In the genomic region with DNA sequence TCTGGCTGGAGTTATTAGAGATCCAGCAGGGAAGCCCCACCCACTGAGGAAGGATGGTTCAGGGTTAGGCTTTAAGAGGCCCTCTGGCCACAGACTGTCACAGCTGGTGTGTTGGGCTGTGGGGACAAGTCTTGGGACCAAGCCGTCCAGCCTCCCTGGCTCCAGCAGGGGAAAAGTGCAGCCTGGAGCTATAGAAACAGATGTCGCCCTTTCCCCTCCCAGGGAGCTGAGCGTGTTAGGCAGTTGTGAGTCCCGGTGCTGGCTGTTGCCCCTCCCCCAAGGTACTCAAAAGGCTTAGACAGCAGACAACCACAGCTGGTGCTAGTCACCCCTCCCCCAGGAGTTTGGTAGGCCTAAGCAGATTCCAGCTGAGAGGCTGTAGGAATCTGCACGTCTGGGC, we compare ENCODE assay signal across 22 cellular contexts.
DNase-seq lines count a peak whose midpoint lies in the region; ATAC-seq and TF ChIP-seq lines count a peak whose summit lies in the region.
"Had no signal": no experiment of that assay in that cellular context is flagged by ENCODE, and none has a peak within 500 bp of the region (broad histone marks: within the 10 kb centered on the region; RNA-seq: fewer than 3 reads in every experiment).

No MANE protein-coding gene starts in this region.

- no peaks in the 10 kb centered on the region for H3K27me3 ChIP-seq in HUES64 (ENCODE audit: insufficient read depth, low read length)
- H3K27me3 ChIP-seq in WERI-Rb-1 (ENCODE audit: insufficient read depth, low read depth, severe bottlenecking) = no peaks in the 10 kb centered on the region
- no peaks in the 10 kb centered on the region for H3K27me3 ChIP-seq in mesenchymal stem cell (ENCODE audit: control insufficient read depth in 1 of 2, insufficient read depth in 1 of 2, low read length in 2 of 2)
- no peaks in the 10 kb centered on the region for H3K27me3 ChIP-seq in CD8-positive, alpha-beta T cell (ENCODE audit: insufficient read depth, low read length)
- H3K27me3 ChIP-seq: body of pancreas, esophagus squamous epithelium, tibial artery had no signal

- H3K9me3 ChIP-seq in HUES64 (ENCODE audit: insufficient read depth, low read depth, low read length) = no peaks in the 10 kb centered on the region; the same call in 1 of the 2 replicates
- H3K9me3 ChIP-seq in WERI-Rb-1 (ENCODE audit: severe bottlenecking) = peaks cover 9% of the 10 kb centered on the region
- H3K9me3 ChIP-seq in mesenchymal stem cell (ENCODE audit: control insufficient read depth, low read length) = peaks cover 33% of the 10 kb centered on the region
- H3K9me3 ChIP-seq in CD8-positive, alpha-beta T cell (ENCODE audit: low read length) = no peaks in the 10 kb centered on the region

- H3K36me3 Mint-ChIP-seq in CD8-positive, alpha-beta T cell = no peaks in the 10 kb centered on the region
- no peaks in the 10 kb centered on the region for H3K36me3 Mint-ChIP-seq in stimulated activated memory B cell treated with anti-CD40 and anti-IgM and Interleukin-4, amounts not matched to agents 10 μg/mL and 1 μg/mL and 100 μg/mL, for 72 hours
- H3K36me3 Mint-ChIP-seq: activated naive CD8-positive, alpha-beta T cell treated with anti-CD3 and anti-CD28 coated beads for 36 hours had no signal

- WGBS in HUES64 = 34% methylated on average over 5 of the region's 5 CpGs
- 19% methylated on average over 5 of the region's 5 CpGs for WGBS in mesenchymal stem cell

- no peak overlapping the region for H4K91ac ChIP-seq in mesenchymal stem cell (ENCODE audit: low read length)

- H3K23ac ChIP-seq in mesenchymal stem cell (ENCODE audit: low read length in 2 of 2) = no peak overlapping the region

- DNase-seq in DMS 273 (lab: John Stamatoyannopoulos, UW; ENCODE audit: unreplicated experiment) (peak; percentile 96), WERI-Rb-1 (peak; percentile 84), mesenchymal stem cell (peak; percentile 4), amniotic stem cell (lab: John Stamatoyannopoulos, UW) (no peak)
- DNase-seq in CD8-positive, alpha-beta T cell = no peak
- DNase-seq: activated CD4-positive, alpha-beta T cell treated with anti-CD3 and anti-CD28 coated beads for 48 hours; activated naive CD8-positive, alpha-beta T cell treated with anti-CD3 and anti-CD28 coated beads for 36 hours; body of pancreas; DMS79 treated with DMSO at 0.1 percent for 48 hours; effector memory CD4-positive, alpha-beta T cell; esophagus squamous epithelium; left ventricle myocardium inferior; NCI-H1436 treated with DMSO at 0.1 percent for 48 hours; NCI-H446 treated with DMSO at 0.1 percent for 48 hours; stimulated activated CD4-positive, alpha-beta T cell treated with anti-CD3 and anti-CD28 coated beads, Interleukin-2, amount 100 ng/mL, for 48 hours; stimulated activated naive CD8-positive, alpha-beta T cell treated with anti-CD3 and anti-CD28 coated beads, Interleukin-15, Interleukin-2, amounts not matched to agents 100 U/mL and 50 U/mL, for 24 hours; tibial artery had no signal

- H2BK12ac ChIP-seq in mesenchymal stem cell (ENCODE audit: low read length in 2 of 2) = no peak overlapping the region

- H3K9ac ChIP-seq in HUES64 (ENCODE audit: low read depth, low read length) = 0 out of 2 replicates have a peak overlapping the region, but pooled peaks have one; percentile 19
- H3K9ac ChIP-seq in mesenchymal stem cell (ENCODE audit: low read length) = no peak overlapping the region

- no peak overlapping the region for H3K4me3 ChIP-seq in HUES64 (ENCODE audit: low read length)
- H3K4me3 ChIP-seq in WERI-Rb-1 (ENCODE audit: low read depth, low read length) = no peak overlapping the region
- H3K4me3 ChIP-seq in mesenchymal stem cell (ENCODE audit: insufficient read depth in 1 of 2, low read depth in 1 of 2, low read length in 2 of 2) = no peak overlapping the region
- no peak overlapping the region for H3K4me3 ChIP-seq in CD8-positive, alpha-beta T cell (ENCODE audit: low read depth, low read length)
- H3K4me3 ChIP-seq: body of pancreas, esophagus squamous epithelium, left ventricle myocardium inferior, tibial artery had no signal

- ATAC-seq in CD8-positive, alpha-beta T cell = no peak
- no peak for ATAC-seq in stimulated activated memory B cell treated with anti-CD40 and anti-IgM and Interleukin-4, amounts not matched to agents 10 μg/mL and 1 μg/mL and 100 μg/mL, for 72 hours
- ATAC-seq in GM21576 (IDR thresholded peaks at IDR 0.05; ENCODE audit: unreplicated experiment) = no peak
- ATAC-seq: activated T-helper 17 cell treated with anti-CD3 and anti-CD28 coated beads, Interleukin-2, amount 50 U/mL, for 72 hours; body of pancreas; stimulated activated naive CD8-positive, alpha-beta T cell treated with anti-CD3 and anti-CD28 coated beads, Interleukin-15, Interleukin-2, amounts not matched to agents 100 U/mL and 50 U/mL, for 24 hours had no signal

- POLR2A ChIA-PET in CD8-positive, alpha-beta T cell (lab: Charles Lee) = no interaction called here

- H3K9me3 Mint-ChIP-seq in CD8-positive, alpha-beta T cell = peaks cover 6% of the 10 kb centered on the region
- peaks cover 35% of the 10 kb centered on the region for H3K9me3 Mint-ChIP-seq in stimulated activated memory B cell treated with anti-CD40 and anti-IgM and Interleukin-4, amounts not matched to agents 10 μg/mL and 1 μg/mL and 100 μg/mL, for 72 hours

- no peak overlapping the region for H2BK15ac ChIP-seq in mesenchymal stem cell (ENCODE audit: low read depth, poor library complexity, severe bottlenecking)

- H3K27ac ChIP-seq in HUES64 (ENCODE audit: low read depth, low read length) (no peak overlapping the region), WERI-Rb-1 (no peak overlapping the region; the same call in 1 of the 2 replicates), mesenchymal stem cell (ENCODE audit: low read length, poor library complexity, severe bottlenecking) (no peak overlapping the region)
- H3K27ac ChIP-seq in CD8-positive, alpha-beta T cell (ENCODE audit: low read depth, low read length) = no peak overlapping the region
- H3K27ac ChIP-seq: body of pancreas, esophagus squamous epithelium, left ventricle myocardium inferior, tibial artery had no signal

- intact Hi-C loops in CD8-positive, alpha-beta T cell (cut with DNase I, micrococcal nuclease) = no loop called here

- no peak overlapping the region for H3K4me3 Mint-ChIP-seq in CD8-positive, alpha-beta T cell
- no peak overlapping the region for H3K4me3 Mint-ChIP-seq in stimulated activated memory B cell treated with anti-CD40 and anti-IgM and Interleukin-4, amounts not matched to agents 10 μg/mL and 1 μg/mL and 100 μg/mL, for 72 hours
- H3K4me3 Mint-ChIP-seq: activated naive CD8-positive, alpha-beta T cell treated with anti-CD3 and anti-CD28 coated beads for 36 hours; activated T-helper 17 cell treated with anti-CD3 and anti-CD28 coated beads, Interleukin-2, amount 50 U/mL, for 72 hours had no signal

- peaks cover 2% of the 10 kb centered on the region for H3K27me3 Mint-ChIP-seq in CD8-positive, alpha-beta T cell (ENCODE audit: low read depth)
- peaks cover 14% of the 10 kb centered on the region for H3K27me3 Mint-ChIP-seq in stimulated activated memory B cell treated with anti-CD40 and anti-IgM and Interleukin-4, amounts not matched to agents 10 μg/mL and 1 μg/mL and 100 μg/mL, for 72 hours
- H3K27me3 Mint-ChIP-seq: activated naive CD8-positive, alpha-beta T cell treated with anti-CD3 and anti-CD28 coated beads for 36 hours; progenitor cell of endocrine pancreas had no signal

- no peak overlapping the region for H2AK5ac ChIP-seq in mesenchymal stem cell (ENCODE audit: low read length, severe bottlenecking)

- H3K79me1 ChIP-seq in mesenchymal stem cell (replicated peaks; ENCODE audit: low read length, poor library complexity, severe bottlenecking) = no peaks in the 10 kb centered on the region

- H3K4ac ChIP-seq in mesenchymal stem cell (ENCODE audit: low read depth in 1 of 2, low read length in 2 of 2) = no peak overlapping the region

- H3K36me3 ChIP-seq in HUES64 (ENCODE audit: insufficient read depth, low read length) (no peaks in the 10 kb centered on the region), WERI-Rb-1 (no peaks in the 10 kb centered on the region), mesenchymal stem cell (ENCODE audit: control insufficient read depth in 1 of 2, insufficient read depth in 2 of 2, low read depth in 1 of 2, low read length in 2 of 2) (no peaks in the 10 kb centered on the region)
- no peaks in the 10 kb centered on the region for H3K36me3 ChIP-seq in CD8-positive, alpha-beta T cell (ENCODE audit: insufficient read depth, low read length)
- H3K36me3 ChIP-seq: esophagus squamous epithelium, left ventricle myocardium inferior, tibial artery had no signal

- no peaks in the 10 kb centered on the region; the same call in 1 of the 2 replicates for H3K4me1 ChIP-seq in HUES64 (ENCODE audit: insufficient read depth, low read length)
- H3K4me1 ChIP-seq in mesenchymal stem cell (ENCODE audit: control insufficient read depth, insufficient read depth, low read depth, low read length) = no peaks in the 10 kb centered on the region
- no peaks in the 10 kb centered on the region for H3K4me1 ChIP-seq in CD8-positive, alpha-beta T cell (ENCODE audit: insufficient read depth, low read length)
- H3K4me1 ChIP-seq: body of pancreas, esophagus squamous epithelium, left ventricle myocardium inferior, tibial artery had no signal

- H2BK5ac ChIP-seq in mesenchymal stem cell (ENCODE audit: low read depth, low read length, poor library complexity, severe bottlenecking) = no peak overlapping the region

- H3K18ac ChIP-seq in mesenchymal stem cell (ENCODE audit: low read depth in 1 of 2, low read length in 2 of 2) = no peak overlapping the region

- H3K4me2 ChIP-seq in mesenchymal stem cell (ENCODE audit: low read length, poor library complexity, severe bottlenecking) = no peak overlapping the region

- TF ChIP-seq CTCF in WERI-Rb-1 (IDR thresholded peaks at IDR 0.05; ENCODE audit: low read depth, low read length) = 0 out of 2 replicates have a peak, but pooled peaks have one; percentile 6
- no peak for TF ChIP-seq CTCF in CD8-positive, alpha-beta T cell (IDR thresholded peaks at IDR 0.05)

- no peaks in the 10 kb centered on the region for H3K4me1 Mint-ChIP-seq in CD8-positive, alpha-beta T cell (ENCODE audit: low read depth)
- no peaks in the 10 kb centered on the region for H3K4me1 Mint-ChIP-seq in stimulated activated memory B cell treated with anti-CD40 and anti-IgM and Interleukin-4, amounts not matched to agents 10 μg/mL and 1 μg/mL and 100 μg/mL, for 72 hours
- H3K4me1 Mint-ChIP-seq: activated naive CD8-positive, alpha-beta T cell treated with anti-CD3 and anti-CD28 coated beads for 36 hours; activated T-helper 17 cell treated with anti-CD3 and anti-CD28 coated beads, Interleukin-2, amount 50 U/mL, for 72 hours had no signal

- no peak overlapping the region for H2AFZ ChIP-seq in mesenchymal stem cell (ENCODE audit: low read depth, low read length)

- no peak overlapping the region for H3K14ac ChIP-seq in mesenchymal stem cell (ENCODE audit: low read length in 2 of 2)

- no peak overlapping the region for H4K8ac ChIP-seq in mesenchymal stem cell (ENCODE audit: low read length)

- no peak overlapping the region for H3K27ac Mint-ChIP-seq in CD8-positive, alpha-beta T cell
- H3K27ac Mint-ChIP-seq in stimulated activated memory B cell treated with anti-CD40 and anti-IgM and Interleukin-4, amounts not matched to agents 10 μg/mL and 1 μg/mL and 100 μg/mL, for 72 hours = no peak overlapping the region
- H3K27ac Mint-ChIP-seq: activated naive CD8-positive, alpha-beta T cell treated with anti-CD3 and anti-CD28 coated beads for 36 hours; activated T-helper 17 cell treated with anti-CD3 and anti-CD28 coated beads, Interleukin-2, amount 50 U/mL, for 72 hours; progenitor cell of endocrine pancreas had no signal

- CTCF ChIA-PET in CD8-positive, alpha-beta T cell (lab: Charles Lee) = no interaction called here

- no peak overlapping the region for H2BK120ac ChIP-seq in mesenchymal stem cell (ENCODE audit: low read depth, low read length)

Comparison
In these comparisons a context has a peak if more than half of its experiments do, and no peak if none do; other contexts are left out.
1. DNase-seq: peak in DMS 273 (single experiment), WERI-Rb-1 (single experiment) and mesenchymal stem cell (single experiment); none in CD8-positive, alpha-beta T cell (0 of 7) and amniotic stem cell (single experiment).